ENCODE assay signal across 15 cellular contexts in genomic region chr19:570315-570714, GRCh38. TPM values are rescaled to one million over a fixed set of nuclear protein-coding genes. Genes with fewer than 3 reads are reported as not detected.
DNase-seq lines count a peak whose midpoint lies in the region; ATAC-seq and TF ChIP-seq lines count a peak whose summit lies in the region.
"Had no signal": no experiment of that assay in that cellular context is flagged by ENCODE, and none has a peak within 500 bp of the region (broad histone marks: within the 10 kb centered on the region; RNA-seq: fewer than 3 reads in every experiment).

No MANE protein-coding gene starts in this region.

- H2BK5ac ChIP-seq in mesenchymal stem cell (ENCODE audit: low read depth, low read length, poor library complexity, severe bottlenecking): no peak overlapping the region

- no peak overlapping the region for H3K9ac ChIP-seq in mesenchymal stem cell (ENCODE audit: low read length)

- H3K36me3 ChIP-seq in CD4-positive, CD25-positive, alpha-beta regulatory T cell (ENCODE audit: control insufficient read depth, insufficient read depth, low read length): no peaks in the 10 kb centered on the region
- H3K36me3 ChIP-seq in H7 (replicated peaks; ENCODE audit: control insufficient read depth, insufficient read depth, low read length) (no peaks in the 10 kb centered on the region), mesenchymal stem cell (ENCODE audit: control insufficient read depth in 1 of 2, insufficient read depth in 2 of 2, low read depth in 1 of 2, low read length in 2 of 2) (peaks cover 0 to 3% of the 10 kb centered on the region in 2 experiments)
- H3K36me3 ChIP-seq: esophagus muscularis mucosa had no signal

- H3K4me2 ChIP-seq in mesenchymal stem cell (ENCODE audit: low read length, poor library complexity, severe bottlenecking): no peak overlapping the region

- no peaks in the 10 kb centered on the region for H3K79me1 ChIP-seq in mesenchymal stem cell (replicated peaks; ENCODE audit: low read length, poor library complexity, severe bottlenecking)

- no peak for TF ChIP-seq CTCF in activated CD8-positive, alpha-beta T cell treated with anti-CD3 and anti-CD28 coated beads for 36 hours (IDR thresholded peaks at IDR 0.05)
- TF ChIP-seq CTCF in mesothelial cell of epicardium (IDR thresholded peaks at IDR 0.05; ENCODE audit: unreplicated experiment): no peak

- H3K27me3 Mint-ChIP-seq in CD4-positive, CD25-positive, alpha-beta regulatory T cell: peaks cover 9% of the 10 kb centered on the region
- no peaks in the 10 kb centered on the region for H3K27me3 Mint-ChIP-seq in activated CD8-positive, alpha-beta T cell treated with anti-CD3 and anti-CD28 coated beads for 36 hours
- no peaks in the 10 kb centered on the region for H3K27me3 Mint-ChIP-seq in mesothelial cell of epicardium (ENCODE audit: low read depth)
- H3K27me3 Mint-ChIP-seq: progenitor cell of endocrine pancreas had no signal

- POLR2A ChIA-PET in activated CD8-positive, alpha-beta T cell treated with anti-CD3 and anti-CD28 coated beads for 36 hours (lab: Charles Lee): interaction anchor here (1.1 kb wide), 1 partner anchor 41 kb away, joined by 3 read pairs; no protein-coding TSS in a partner anchor

- no peak overlapping the region for H2BK15ac ChIP-seq in mesenchymal stem cell (ENCODE audit: low read depth, poor library complexity, severe bottlenecking)

- no peak for ATAC-seq in CD4-positive, CD25-positive, alpha-beta regulatory T cell (ENCODE audit: low read depth in 2 of 2)
- ATAC-seq in activated CD8-positive, alpha-beta T cell treated with anti-CD3 and anti-CD28 coated beads for 36 hours: no peak
- ATAC-seq in HG02973 (IDR thresholded peaks at IDR 0.05; ENCODE audit: unreplicated experiment): no peak
- ATAC-seq: heart left ventricle had no signal

- DNase-seq in CD4-positive, CD25-positive, alpha-beta regulatory T cell: no peak
- DNase-seq in H7 (peak; percentile 90), mesothelial cell of epicardium (ENCODE audit: low spot score in 2 of 2, unreplicated experiment in 2 of 2) (no peak), mesenchymal stem cell (no peak), OCI-M1 (lab: John Stamatoyannopoulos, UW) (no peak)
- DNase-seq in activated CD8-positive, alpha-beta T cell treated with anti-CD3 and anti-CD28 coated beads for 36 hours: no peak
- no peak for DNase-seq in stimulated activated CD4-positive, alpha-beta T cell treated with anti-CD3 and anti-CD28 coated beads, Interleukin-12 subunit alpha, Interleukin-12 subunit beta, amount 100 ng/mL, for 4 hours
- DNase-seq: activated T-cell treated with anti-CD3 and anti-CD28 coated beads for 4 hours, cortex of kidney, NCI-H1048 had no signal

- no peak overlapping the region for H4K8ac ChIP-seq in mesenchymal stem cell (ENCODE audit: low read length)

- CTCF ChIA-PET in activated CD8-positive, alpha-beta T cell treated with anti-CD3 and anti-CD28 coated beads for 36 hours (lab: Charles Lee): interaction anchor here (1.4 kb wide), 1 partner anchor 38 kb away, joined by 3 read pairs; the partner anchor contains the start of gene CDC34

- no peak overlapping the region for H3K27ac ChIP-seq in CD4-positive, CD25-positive, alpha-beta regulatory T cell (ENCODE audit: insufficient read depth, low read length, poor library complexity, severe bottlenecking)
- H3K27ac ChIP-seq in mesenchymal stem cell (ENCODE audit: low read length, poor library complexity, severe bottlenecking): no peak overlapping the region

- intact Hi-C loops in activated CD8-positive, alpha-beta T cell treated with anti-CD3 and anti-CD28 coated beads for 36 hours (cut with micrococcal nuclease): no loop called here

- H3K23ac ChIP-seq in mesenchymal stem cell (ENCODE audit: low read length in 2 of 2): no peak overlapping the region

- no peaks in the 10 kb centered on the region for H3K27me3 ChIP-seq in CD4-positive, CD25-positive, alpha-beta regulatory T cell (ENCODE audit: control insufficient read depth, insufficient read depth, low read length)
- H3K27me3 ChIP-seq in H7 (ENCODE audit: control insufficient read depth, insufficient read depth, low read length) (no peaks in the 10 kb centered on the region), mesenchymal stem cell (ENCODE audit: control insufficient read depth in 1 of 2, insufficient read depth in 1 of 2, low read length in 2 of 2) (no peaks in the 10 kb centered on the region)
- H3K27me3 ChIP-seq: esophagus muscularis mucosa, heart left ventricle had no signal

- H3K4me3 ChIP-seq in CD4-positive, CD25-positive, alpha-beta regulatory T cell (ENCODE audit: low read depth, low read length): no peak overlapping the region
- H3K4me3 ChIP-seq in H7 (ENCODE audit: insufficient read depth, low read depth, low read length) (no peak overlapping the region), mesenchymal stem cell (ENCODE audit: insufficient read depth in 1 of 2, low read depth in 1 of 2, low read length in 2 of 2) (no peak overlapping the region)

- no peak overlapping the region for H2BK12ac ChIP-seq in mesenchymal stem cell (ENCODE audit: low read length in 2 of 2)

- H3K36me3 Mint-ChIP-seq in CD4-positive, CD25-positive, alpha-beta regulatory T cell: no peaks in the 10 kb centered on the region
- H3K36me3 Mint-ChIP-seq in activated CD8-positive, alpha-beta T cell treated with anti-CD3 and anti-CD28 coated beads for 36 hours (ENCODE audit: low read depth): peaks cover 10% of the 10 kb centered on the region
- H3K36me3 Mint-ChIP-seq in mesothelial cell of epicardium: peaks cover 5% of the 10 kb centered on the region

- peak overlapping the region in 1 of 2 experiments; percentile 23 for H3K18ac ChIP-seq in mesenchymal stem cell (ENCODE audit: low read depth in 1 of 2, low read length in 2 of 2)

- peaks cover 0 to 34% (median 18%) of the 10 kb centered on the region in 4 donors for H3K4me1 Mint-ChIP-seq in CD4-positive, CD25-positive, alpha-beta regulatory T cell
- peaks cover 27% of the 10 kb centered on the region for H3K4me1 Mint-ChIP-seq in activated CD8-positive, alpha-beta T cell treated with anti-CD3 and anti-CD28 coated beads for 36 hours (ENCODE audit: low read depth)
- peaks cover 41% of the 10 kb centered on the region for H3K4me1 Mint-ChIP-seq in mesothelial cell of epicardium

- no peak overlapping the region for H4K91ac ChIP-seq in mesenchymal stem cell (ENCODE audit: low read length)

- peak overlapping the region in 1 of 3 donors; percentile 63 for H3K27ac Mint-ChIP-seq in CD4-positive, CD25-positive, alpha-beta regulatory T cell
- H3K27ac Mint-ChIP-seq in activated CD8-positive, alpha-beta T cell treated with anti-CD3 and anti-CD28 coated beads for 36 hours: peak overlapping the region; percentile 75
- no peak overlapping the region for H3K27ac Mint-ChIP-seq in mesothelial cell of epicardium

- H3K9me3 ChIP-seq in CD4-positive, CD25-positive, alpha-beta regulatory T cell (ENCODE audit: control insufficient read depth in 2 of 2, low read length in 2 of 2): no peaks in the 10 kb centered on the region
- no peaks in the 10 kb centered on the region for H3K9me3 ChIP-seq in mesenchymal stem cell (ENCODE audit: control insufficient read depth, low read length)
- H3K9me3 ChIP-seq: esophagus muscularis mucosa, heart left ventricle had no signal

- H3K9me3 Mint-ChIP-seq in CD4-positive, CD25-positive, alpha-beta regulatory T cell: peaks cover 0 to 4% (median 0%) of the 10 kb centered on the region in 7 donors
- no peaks in the 10 kb centered on the region for H3K9me3 Mint-ChIP-seq in activated CD8-positive, alpha-beta T cell treated with anti-CD3 and anti-CD28 coated beads for 36 hours
- H3K9me3 Mint-ChIP-seq in mesothelial cell of epicardium: peaks cover 3% of the 10 kb centered on the region

- no peak overlapping the region for H3K14ac ChIP-seq in mesenchymal stem cell (ENCODE audit: low read length in 2 of 2)

- H2AFZ ChIP-seq in mesenchymal stem cell (ENCODE audit: low read depth, low read length): no peak overlapping the region

- 99% methylated on average over 12 of the region's 22 CpGs for WGBS in mesenchymal stem cell

- no peak overlapping the region for H2BK120ac ChIP-seq in mesenchymal stem cell (ENCODE audit: low read depth, low read length)

- H3K4me1 ChIP-seq in CD4-positive, CD25-positive, alpha-beta regulatory T cell (ENCODE audit: control insufficient read depth, insufficient read depth, low read length, poor library complexity, severe bottlenecking): peaks cover 32% of the 10 kb centered on the region
- H3K4me1 ChIP-seq in mesenchymal stem cell (ENCODE audit: control insufficient read depth, insufficient read depth, low read depth, low read length): peaks cover 21% of the 10 kb centered on the region

- peak overlapping the region in 3 of 4 donors; percentile 78 to 94 (median 79) for H3K4me3 Mint-ChIP-seq in CD4-positive, CD25-positive, alpha-beta regulatory T cell
- H3K4me3 Mint-ChIP-seq in activated CD8-positive, alpha-beta T cell treated with anti-CD3 and anti-CD28 coated beads for 36 hours: peak overlapping the region; percentile 68
- H3K4me3 Mint-ChIP-seq in mesothelial cell of epicardium: peak overlapping the region; percentile 53

- H2AK5ac ChIP-seq in mesenchymal stem cell (ENCODE audit: low read length, severe bottlenecking): no peak overlapping the region

- peak overlapping the region in 1 of 2 experiments; percentile 26 for H3K4ac ChIP-seq in mesenchymal stem cell (ENCODE audit: low read depth in 1 of 2, low read length in 2 of 2)

RNA-seq across cellular contexts. Expression of gene BSG, which starts 2.1 kb away (rescaled TPM):
- total RNA-seq in CD4-positive, CD25-positive, alpha-beta regulatory T cell: 132 TPM
- polyA plus RNA-seq in CD4-positive, CD25-positive, alpha-beta regulatory T cell: 100 to 1,000 TPM; 282 to 338 (median 300) TPM
- 1,035 and 1,167 TPM in 2 replicates for total RNA-seq in H7 (2014; rRNA removed; shearing (Covaris generic))
- total RNA-seq in activated CD8-positive, alpha-beta T cell treated with anti-CD3 and anti-CD28 coated beads for 36 hours: 100 to 1,000 TPM; 159 to 160 TPM
- total RNA-seq in mesothelial cell of epicardium: 414 to 431 TPM (median 414 TPM) in 3 replicates
- polyA plus RNA-seq in mesenchymal stem cell (2013, experiment 1 of 2): 617 TPM
- polyA plus RNA-seq in mesenchymal stem cell (2013, experiment 2 of 2): 607 TPM

RNA-seq across cellular contexts. Expression of gene HCN2, which starts 19.4 kb away (rescaled TPM):
- total RNA-seq in CD4-positive, CD25-positive, alpha-beta regulatory T cell: 1.2 TPM
- not detected for polyA plus RNA-seq in CD4-positive, CD25-positive, alpha-beta regulatory T cell
- 1.8 and 3.1 TPM in 2 replicates for total RNA-seq in H7 (2014; rRNA removed; shearing (Covaris generic))
- total RNA-seq in activated CD8-positive, alpha-beta T cell treated with anti-CD3 and anti-CD28 coated beads for 36 hours: under 1 TPM; 0.18 TPM
- 1.1 to 1.6 TPM (median 1.5 TPM) in 3 replicates for total RNA-seq in mesothelial cell of epicardium
- polyA plus RNA-seq in mesenchymal stem cell (2013, experiment 1 of 2): 2.0 TPM
- 2.1 TPM for polyA plus RNA-seq in mesenchymal stem cell (2013, experiment 2 of 2)

RNA-seq across cellular contexts. Expression of gene GZMM, which starts 26.5 kb away (rescaled TPM):
- 38.3 TPM for total RNA-seq in CD4-positive, CD25-positive, alpha-beta regulatory T cell
- 100 to 1,000 TPM in 1 of 4 donors, 10 to 100 TPM in 3; 61.5 to 124 (median 90.0) TPM for polyA plus RNA-seq in CD4-positive, CD25-positive, alpha-beta regulatory T cell
- 0.38 and 1.6 TPM in 2 replicates for total RNA-seq in H7 (2014; rRNA removed; shearing (Covaris generic))
- 10 to 100 TPM; 52.7 to 58.5 TPM for total RNA-seq in activated CD8-positive, alpha-beta T cell treated with anti-CD3 and anti-CD28 coated beads for 36 hours
- 0.25 to 0.40 TPM (median 0.29 TPM) in 3 replicates for total RNA-seq in mesothelial cell of epicardium
- not detected for polyA plus RNA-seq in mesenchymal stem cell (2013, experiment 1 of 2)
- polyA plus RNA-seq in mesenchymal stem cell (2013, experiment 2 of 2): 0.07 TPM
- polyA plus RNA-seq: keratinocyte had no signal

RNA-seq across cellular contexts. Expression of gene CDC34, which starts 38.8 kb away (rescaled TPM):
- total RNA-seq in CD4-positive, CD25-positive, alpha-beta regulatory T cell: 39.2 TPM
- polyA plus RNA-seq in CD4-positive, CD25-positive, alpha-beta regulatory T cell: 10 to 100 TPM; 32.2 to 37.8 (median 34.8) TPM
- 180 and 192 TPM in 2 replicates for total RNA-seq in H7 (2014; rRNA removed; shearing (Covaris generic))
- total RNA-seq in activated CD8-positive, alpha-beta T cell treated with anti-CD3 and anti-CD28 coated beads for 36 hours: 10 to 100 TPM; 38.1 to 43.7 TPM
- total RNA-seq in mesothelial cell of epicardium: 98.1 to 106 TPM (median 99.5 TPM) in 3 replicates
- 82.8 TPM for polyA plus RNA-seq in mesenchymal stem cell (2013, experiment 1 of 2)
- polyA plus RNA-seq in mesenchymal stem cell (2013, experiment 2 of 2): 82.0 TPM

Comparison
In these comparisons a context has a peak if more than half of its experiments do, and no peak if none do; other contexts are left out.
1. RNA of gene GZMM, which starts 26.5 kb away (total RNA-seq): 52.7 to 58.5 TPM in activated CD8-positive, alpha-beta T cell treated with anti-CD3 and anti-CD28 coated beads for 36 hours and 38.3 TPM in CD4-positive, CD25-positive, alpha-beta regulatory T cell (single experiment); 0.25 to 0.40 TPM in mesothelial cell of epicardium and 0.38 to 1.6 TPM in H7; every median in the first group is over 10 times any median in the second.
2. Peak in every context shown above with its lines, with median percentiles within 50 percentile points of each other: H3K4me3 Mint-ChIP-seq.